ENCODE assay signal across 7 cellular contexts in genomic region chr6:46491201-46491788, GRCh38. TPM values are rescaled to one million over a fixed set of nuclear protein-coding genes. Genes with fewer than 3 reads are reported as not detected.
DNase-seq lines count a peak whose midpoint lies in the region; ATAC-seq and TF ChIP-seq lines count a peak whose summit lies in the region.

RCAN2 (minus strand) TSS chr6:46491449.

- H3K4me3 Mint-ChIP-seq in HFFc6 = peak within 1 kb of the TSS; percentile 48; the same call in 1 of the 2 replicates
- peak within 1 kb of the TSS; percentile 61 for H3K4me3 Mint-ChIP-seq in activated naive CD8-positive, alpha-beta T cell treated with anti-CD3 and anti-CD28 coated beads for 36 hours

- TF ChIP-seq CTCF in HFFc6 (IDR thresholded peaks at IDR 0.05) = no peak

- H3K27ac ChIP-seq in neuronal stem cell (replicated peaks; ENCODE audit: low read length) = peak within 1 kb of the TSS; percentile 43

- H3K4me3 ChIP-seq in neuronal stem cell (ENCODE audit: low read length in 2 of 2) = peak within 1 kb of the TSS; percentile 40 to 93

- H3K36me3 ChIP-seq in neuronal stem cell (replicated peaks in 1 of 2; ENCODE audit: control insufficient read depth in 2 of 2, insufficient read depth in 2 of 2, low read length in 2 of 2) = no peaks in the 10 kb centered on the region

- peaks cover 6% of the 10 kb centered on the region; the same call in 1 of the 2 replicates for H3K4me1 Mint-ChIP-seq in HFFc6 (ENCODE audit: low read depth)
- peaks cover 5% of the 10 kb centered on the region for H3K4me1 Mint-ChIP-seq in activated naive CD8-positive, alpha-beta T cell treated with anti-CD3 and anti-CD28 coated beads for 36 hours

- peaks cover 0 to 41% (median 5%) of the 10 kb centered on the region in 3 experiments for H3K27me3 ChIP-seq in neuronal stem cell (ENCODE audit: control insufficient read depth in 3 of 3, insufficient read depth in 3 of 3, low read depth in 1 of 3, low read length in 3 of 3)

- H2BK15ac ChIP-seq in neuronal stem cell (ENCODE audit: low read length) = no peak within 1 kb of the TSS

- H3K4me2 ChIP-seq in neuronal stem cell (ENCODE audit: insufficient read depth, low read length, poor library complexity, severe bottlenecking) = peak within 1 kb of the TSS; percentile 85

- no peaks in the 10 kb centered on the region for H3K36me3 Mint-ChIP-seq in HFFc6 (ENCODE audit: low read depth)
- no peaks in the 10 kb centered on the region for H3K36me3 Mint-ChIP-seq in activated naive CD8-positive, alpha-beta T cell treated with anti-CD3 and anti-CD28 coated beads for 36 hours

- ATAC-seq in Right ventricle myocardium superior (ENCODE audit: poor library complexity) (peak; percentile 87), HG02840 (IDR thresholded peaks at IDR 0.05; ENCODE audit: low FRiP score, unreplicated experiment) (no peak)

- peak; percentile 90 for DNase-seq in GM03348 (ENCODE audit: low spot score)
- DNase-seq in HFFc6 = no peak
- DNase-seq in NCI-H526 (lab: John Stamatoyannopoulos, UW) = peak; percentile 64 to 91
- peak; percentile 53 for DNase-seq in activated naive CD8-positive, alpha-beta T cell treated with anti-CD3 and anti-CD28 coated beads for 36 hours
- peak; percentile 81 for DNase-seq in Right ventricle myocardium superior
- DNase-seq in neuronal stem cell (ENCODE audit: low spot score) = peak; percentile 75

- peak within 1 kb of the TSS; percentile 94 for H3K18ac ChIP-seq in neuronal stem cell (ENCODE audit: low read length)

- WGBS in neuronal stem cell (ENCODE audit: extremely low coverage in 2 of 2, insufficient read length in 2 of 2, insufficient replicate concordance in 1 of 2), 2 donors = no CpG with 5 or more reads among the region's 60 CpGs

- no peak within 1 kb of the TSS for H2BK5ac ChIP-seq in neuronal stem cell (ENCODE audit: low read length)

- H3K9ac ChIP-seq in neuronal stem cell (ENCODE audit: low read depth, low read length, poor library complexity) = peak within 1 kb of the TSS; percentile 95

- no peak within 1 kb of the TSS for H2BK12ac ChIP-seq in neuronal stem cell (ENCODE audit: low read length)

- no peak within 1 kb of the TSS for H2BK120ac ChIP-seq in neuronal stem cell (ENCODE audit: low read depth, low read length)

- H3K14ac ChIP-seq in neuronal stem cell (ENCODE audit: low read length) = no peak within 1 kb of the TSS

- H3K4ac ChIP-seq in neuronal stem cell (ENCODE audit: low read length) = no peak within 1 kb of the TSS

- peaks cover 8% of the 10 kb centered on the region; the same call in 1 of the 2 replicates for H3K27me3 Mint-ChIP-seq in HFFc6 (ENCODE audit: insufficient read depth)
- peaks cover 90% of the 10 kb centered on the region for H3K27me3 Mint-ChIP-seq in activated naive CD8-positive, alpha-beta T cell treated with anti-CD3 and anti-CD28 coated beads for 36 hours

- peaks cover 1% of the 10 kb centered on the region; the same call in 1 of the 2 replicates for H3K9me3 Mint-ChIP-seq in HFFc6
- no peaks in the 10 kb centered on the region for H3K9me3 Mint-ChIP-seq in activated naive CD8-positive, alpha-beta T cell treated with anti-CD3 and anti-CD28 coated beads for 36 hours

- no peaks in the 10 kb centered on the region for H3K79me1 ChIP-seq in neuronal stem cell (ENCODE audit: low read depth, low read length)

- H3K4me1 ChIP-seq in neuronal stem cell (ENCODE audit: control insufficient read depth in 2 of 2, insufficient read depth in 1 of 2, low read depth in 1 of 2, low read length in 2 of 2) = peaks cover 0 to 3% of the 10 kb centered on the region in 2 donors

- H2AFZ ChIP-seq in neuronal stem cell (ENCODE audit: low read length) = peak within 1 kb of the TSS; percentile 93

- intact Hi-C loops in Right ventricle myocardium superior (cut with DNase I) = loop anchor here (2.0 kb wide), 1 partner anchor 138 kb away; no protein-coding TSS in a partner anchor

- no peak within 1 kb of the TSS for H4K8ac ChIP-seq in neuronal stem cell (ENCODE audit: low read depth, low read length)

- H2AK5ac ChIP-seq in neuronal stem cell (ENCODE audit: low read depth, low read length) = no peak within 1 kb of the TSS

- H3K9me3 ChIP-seq in neuronal stem cell (replicated peaks in 1 of 2; ENCODE audit: control insufficient read depth in 2 of 2, insufficient read depth in 1 of 2, low read depth in 1 of 2, low read length in 2 of 2) = no peaks in the 10 kb centered on the region

- no peak within 1 kb of the TSS for H4K91ac ChIP-seq in neuronal stem cell (ENCODE audit: low read depth, low read length, poor library complexity)

- H3K23ac ChIP-seq in neuronal stem cell (ENCODE audit: low read depth, low read length, poor library complexity) = peak within 1 kb of the TSS; percentile 86

- H3K27ac Mint-ChIP-seq in HFFc6 = no peak within 1 kb of the TSS
- no peak within 1 kb of the TSS for H3K27ac Mint-ChIP-seq in activated naive CD8-positive, alpha-beta T cell treated with anti-CD3 and anti-CD28 coated beads for 36 hours

RNA-seq across cellular contexts. Expression of gene RCAN2, which starts in this region (rescaled TPM):
- total RNA-seq in HFFc6 (2021; fragmentation: NEBNext Ultra II Directional; extraction: Animal tissue kit (Norgen Biotek cat#: 25700)) = under 1 TPM in 4 of 6 experiments, not detected in 2; 0.06 to 1.00 (median 0.31) TPM
- total RNA-seq in activated naive CD8-positive, alpha-beta T cell treated with anti-CD3 and anti-CD28 coated beads for 36 hours = not detected
- total RNA-seq in Right ventricle myocardium superior = 258 TPM
- polyA plus RNA-seq in neuronal stem cell (2013, experiment 1 of 2) = 9.3 TPM
- 9.2 TPM for polyA plus RNA-seq in neuronal stem cell (2013, experiment 2 of 2)

Comparison
In these comparisons a context has a peak if more than half of its experiments do, and no peak if none do; other contexts are left out.
1. RNA of gene RCAN2 (total RNA-seq): 258 TPM in Right ventricle myocardium superior (single experiment); 0.06 to 1.00 TPM in HFFc6 and not detected in activated naive CD8-positive, alpha-beta T cell treated with anti-CD3 and anti-CD28 coated beads for 36 hours; every median in the first group is over 100 times any median in the second.
2. Peak in DNase-seq in activated naive CD8-positive, alpha-beta T cell treated with anti-CD3 and anti-CD28 coated beads for 36 hours; RNA of the gene not detected or under 1 TPM.